In genomic region chr14:33568935-33569579, GRCh38 we compare ENCODE assay signal across 28 cellular contexts.
A peak's percentile ranks its signal among the peaks of the same experiment; 100 is the strongest.
DNase-seq lines count a peak whose midpoint lies in the region; ATAC-seq, FAIRE-seq and TF ChIP-seq lines count a peak whose summit lies in the region.
"Had no signal": no experiment of that assay in that cellular context is flagged by ENCODE, and none has a peak within 500 bp of the region (broad histone marks: within the 10 kb centered on the region; RNA-seq: fewer than 3 reads in every experiment).

No MANE protein-coding gene starts in this region.

- no peaks in the 10 kb centered on the region for H3K9me3 ChIP-seq in breast epithelium
- H3K9me3 ChIP-seq: lower lobe of right lung, psoas muscle, SJCRH30, tibial artery had no signal

- intact Hi-C loops in MCF 10A (cut with micrococcal nuclease) (loop anchor here (2.0 kb wide), 1 partner anchor 20 kb away; no protein-coding TSS in a partner anchor), breast epithelium (cut with DNase I; ENCODE audit: low total_unique reads) (no loop called here)

- TF ChIP-seq CTCF in MCF 10A (IDR thresholded peaks at IDR 0.05; ENCODE audit: unreplicated experiment) (no peak), breast epithelium (IDR thresholded peaks at IDR 0.05) (no peak), bronchial epithelial cell (IDR thresholded peaks at IDR 0.05; ENCODE audit: insufficient read depth, low read length, severe bottlenecking) (no peak), fibroblast of villous mesenchyme (IDR thresholded peaks at IDR 0.05; ENCODE audit: insufficient read depth, low read depth, low read length) (no peak)

- POLR2A ChIA-PET in MCF 10A (lab: Yijun Ruan, JAX): interaction anchor here (1.3 kb wide), 1 partner anchor 20 kb away, joined by 7 read pairs; no protein-coding TSS in a partner anchor

- DNase-seq in MCF 10A (ENCODE audit: unreplicated experiment) (peak; percentile 38), breast epithelium (ENCODE audit: low spot score in 2 of 2) (no peak), bronchial epithelial cell (ENCODE audit: low read depth) (peak; percentile 59), fibroblast of villous mesenchyme (ENCODE audit: low read depth) (peak; percentile 21)
- DNase-seq in activated CD8-positive, alpha-beta memory T cell treated with anti-CD3 and anti-CD28 coated beads for 24 hours: no peak
- DNase-seq: 8988T; activated CD4-positive, alpha-beta T cell treated with anti-CD3 and anti-CD28 coated beads for 48 hours; activated CD8-positive, alpha-beta memory T cell treated with anti-CD3 and anti-CD28 coated beads, Interleukin-2, amount 10 ng/mL, durations not matched to agents 7 days and 5 days; cortex of kidney; foreskin melanocyte; hippocampal formation; lower lobe of right lung; NCI-H1048; NCI-H2029; NCI-H345; NCI-H774; PC-9; psoas muscle; SJCRH30; stimulated activated naive CD4-positive, alpha-beta T cell; tibial artery had no signal

- no TSS peak for BruUV-seq in MCF 10A (replicated peaks; lab: Mats Ljungman, UMichigan)

- no peaks in the 10 kb centered on the region for H3K9me3 Mint-ChIP-seq in MCF 10A (ENCODE audit: unreplicated experiment)
- H3K9me3 Mint-ChIP-seq: activated naive CD4-positive, alpha-beta T cell treated with anti-CD3 and anti-CD28 coated beads, Interleukin-2, amount 50 U/mL, for 24 hours; activated T-helper 1 cell treated with anti-CD3 and anti-CD28 coated beads, Interleukin-12 subunit alpha, Interleukin-12 subunit beta, Interleukin-2, Interleukin-4 antibody, amounts not matched to agents 30 ng/mL and 10 ng/mL and 1 ng/mL, durations not matched to agents 14 hours and 24 hours and 36 hours had no signal

- H3K4me3 ChIP-seq in breast epithelium (no peak overlapping the region), bronchial epithelial cell (ENCODE audit: low read depth, low read length) (no peak overlapping the region), fibroblast of villous mesenchyme (ENCODE audit: low read depth, low read length) (no peak overlapping the region)
- H3K4me3 ChIP-seq: lower lobe of right lung, PC-9, psoas muscle, SJCRH30, tibial artery had no signal

- CTCF ChIA-PET in MCF 10A (lab: Yijun Ruan, JAX): interaction anchor here (0.6 kb wide), 2 partner anchors 45 to 84 kb away, joined by 3 to 4 read pairs; no protein-coding TSS in a partner anchor

- H3K4me1 ChIP-seq in breast epithelium: no peaks in the 10 kb centered on the region
- H3K4me1 ChIP-seq: lower lobe of right lung, psoas muscle, SJCRH30, tibial artery had no signal

- H3K27me3 ChIP-seq in breast epithelium: no peaks in the 10 kb centered on the region
- H3K27me3 ChIP-seq in bronchial epithelial cell (ENCODE audit: control insufficient read depth, insufficient read depth, low read length): no peaks in the 10 kb centered on the region
- H3K27me3 ChIP-seq: SJCRH30, tibial artery had no signal

- TF ChIP-seq POLR2A in breast epithelium (IDR thresholded peaks at IDR 0.05): no peak

- H3K4me1 Mint-ChIP-seq in MCF 10A (ENCODE audit: insufficient read depth, unreplicated experiment): peaks cover 47% of the 10 kb centered on the region
- H3K4me1 Mint-ChIP-seq: activated naive CD4-positive, alpha-beta T cell treated with anti-CD3 and anti-CD28 coated beads, Interleukin-2, amount 50 U/mL, for 24 hours had no signal

- no peaks in the 10 kb centered on the region for H3K27me3 Mint-ChIP-seq in MCF 10A (ENCODE audit: insufficient read depth, unreplicated experiment)
- H3K27me3 Mint-ChIP-seq: activated CD8-positive, alpha-beta memory T cell treated with anti-CD3 and anti-CD28 coated beads, Interleukin-2, amount 10 ng/mL, durations not matched to agents 7 days and 5 days had no signal

- H3K4me3 Mint-ChIP-seq in MCF 10A (ENCODE audit: unreplicated experiment): no peak overlapping the region
- H3K4me3 Mint-ChIP-seq: activated CD8-positive, alpha-beta memory T cell treated with anti-CD3 and anti-CD28 coated beads, Interleukin-2, amount 10 ng/mL, durations not matched to agents 7 days and 5 days; activated naive CD4-positive, alpha-beta T cell treated with anti-CD3 and anti-CD28 coated beads, Interleukin-2, amount 50 U/mL, for 24 hours; activated T-helper 1 cell treated with anti-CD3 and anti-CD28 coated beads, Interleukin-12 subunit alpha, Interleukin-12 subunit beta, Interleukin-2, Interleukin-4 antibody, amounts not matched to agents 30 ng/mL and 10 ng/mL and 1 ng/mL, durations not matched to agents 14 hours and 24 hours and 36 hours had no signal

- ATAC-seq in GM21423 (IDR thresholded peaks at IDR 0.05; ENCODE audit: unreplicated experiment) (no peak), HG02798 (IDR thresholded peaks at IDR 0.05; ENCODE audit: poor library complexity, unreplicated experiment) (no peak), HG02571 (IDR thresholded peaks at IDR 0.05; ENCODE audit: unreplicated experiment) (no peak)
- ATAC-seq: activated CD8-positive, alpha-beta memory T cell treated with anti-CD3 and anti-CD28 coated beads, Interleukin-2, amount 10 ng/mL, durations not matched to agents 7 days and 5 days; lower lobe of right lung; psoas muscle had no signal

- no peak for FAIRE-seq in bronchial epithelial cell (lab: Jason Lieb, UNC)
- FAIRE-seq: HTR-8/SVneo, islet of Langerhans had no signal

- no peaks in the 10 kb centered on the region for H3K36me3 ChIP-seq in breast epithelium
- no peaks in the 10 kb centered on the region for H3K36me3 ChIP-seq in bronchial epithelial cell (ENCODE audit: control insufficient read depth, insufficient read depth, low read length)
- H3K36me3 ChIP-seq: lower lobe of right lung, SJCRH30, tibial artery had no signal

- H3K27ac ChIP-seq in breast epithelium: no peak overlapping the region
- H3K27ac ChIP-seq: lower lobe of right lung, PC-9, psoas muscle, SJCRH30, tibial artery had no signal

- peak overlapping the region; percentile 41 for H3K27ac Mint-ChIP-seq in MCF 10A (ENCODE audit: low read depth, unreplicated experiment)
- H3K27ac Mint-ChIP-seq: activated CD8-positive, alpha-beta memory T cell treated with anti-CD3 and anti-CD28 coated beads, Interleukin-2, amount 10 ng/mL, durations not matched to agents 7 days and 5 days; activated naive CD4-positive, alpha-beta T cell treated with anti-CD3 and anti-CD28 coated beads, Interleukin-2, amount 50 U/mL, for 24 hours; activated T-helper 1 cell treated with anti-CD3 and anti-CD28 coated beads, Interleukin-12 subunit alpha, Interleukin-12 subunit beta, Interleukin-2, Interleukin-4 antibody, amounts not matched to agents 30 ng/mL and 10 ng/mL and 1 ng/mL, durations not matched to agents 14 hours and 24 hours and 36 hours had no signal

- no peaks in the 10 kb centered on the region for H3K36me3 Mint-ChIP-seq in MCF 10A (ENCODE audit: insufficient read depth, unreplicated experiment)
- H3K36me3 Mint-ChIP-seq: activated CD8-positive, alpha-beta memory T cell treated with anti-CD3 and anti-CD28 coated beads, Interleukin-2, amount 10 ng/mL, durations not matched to agents 7 days and 5 days; activated naive CD4-positive, alpha-beta T cell treated with anti-CD3 and anti-CD28 coated beads, Interleukin-2, amount 50 U/mL, for 24 hours had no signal

Comparison
In these comparisons a context has a peak if more than half of its experiments do, and no peak if none do; other contexts are left out.
1. DNase-seq: peak in MCF 10A (single experiment), bronchial epithelial cell (single experiment) and fibroblast of villous mesenchyme (single experiment); none in breast epithelium (0 of 2) and activated CD8-positive, alpha-beta memory T cell treated with anti-CD3 and anti-CD28 coated beads for 24 hours (single experiment).